ENCODE assay signal across 8 cellular contexts in the genomic region with DNA sequence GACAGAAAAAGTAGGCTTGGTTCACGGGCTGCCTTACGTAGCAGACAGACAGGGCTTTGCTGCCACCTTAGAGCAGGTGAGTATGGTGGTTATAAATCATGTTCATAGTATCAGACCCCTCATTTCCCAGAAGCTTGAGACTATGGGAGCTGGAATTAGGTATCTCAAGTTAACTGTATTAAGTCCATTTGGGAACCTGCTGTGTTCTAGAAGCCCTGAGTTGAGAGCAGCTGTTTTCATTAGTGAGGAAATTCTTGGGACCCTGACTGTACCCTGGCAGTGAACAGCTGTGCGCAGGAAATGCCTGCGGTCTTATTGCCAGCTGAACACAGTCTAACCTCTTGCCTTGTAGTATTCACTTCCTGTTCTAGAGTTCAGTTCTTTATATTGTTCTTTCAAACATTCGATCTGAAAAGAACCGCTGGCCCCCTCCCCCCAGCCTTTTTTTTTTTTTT. TPM values are rescaled to one million over a fixed set of nuclear protein-coding genes. Genes with fewer than 3 reads are reported as not detected.
DNase-seq lines count a peak whose midpoint lies in the region; ATAC-seq and TF ChIP-seq lines count a peak whose summit lies in the region.

No MANE protein-coding gene starts in this region.

- ATAC-seq in GM18511 (IDR thresholded peaks at IDR 0.05; ENCODE audit: unreplicated experiment) = peak; percentile 99
- peak; percentile 98 for ATAC-seq in HG02852 (IDR thresholded peaks at IDR 0.05; ENCODE audit: unreplicated experiment)

- H3K27ac Mint-ChIP-seq in activated naive CD8-positive, alpha-beta T cell = peak overlapping the region; percentile 86

- no peaks in the 10 kb centered on the region for H3K9me3 Mint-ChIP-seq in activated naive CD8-positive, alpha-beta T cell (ENCODE audit: low read depth)

- H3K4me3 Mint-ChIP-seq in activated naive CD8-positive, alpha-beta T cell = peak overlapping the region; percentile 61

- peaks cover 49% of the 10 kb centered on the region for H3K79me2 ChIP-seq in OCI-LY3 (ENCODE audit: low read length)

- DNase-seq in superior temporal gyrus (ENCODE audit: extremely low spot score) (no peak), NCI-H526 treated with DMSO at 0.1 percent for 48 hours (lab: John Stamatoyannopoulos, UW) (no peak), H7 (no peak)

- H3K4me2 ChIP-seq in OCI-LY3 (ENCODE audit: low read length) = peak overlapping the region; percentile 62

- H3K9me3 ChIP-seq in OCI-LY3 (ENCODE audit: insufficient read depth, low read length) (no peaks in the 10 kb centered on the region), mucosa of stomach (ENCODE audit: control insufficient read depth, low read length) (no peaks in the 10 kb centered on the region)

- peaks cover 5% of the 10 kb centered on the region for H3K36me3 Mint-ChIP-seq in activated naive CD8-positive, alpha-beta T cell

- no peaks in the 10 kb centered on the region for H3K27me3 Mint-ChIP-seq in activated naive CD8-positive, alpha-beta T cell

- TF ChIP-seq CTCF in OCI-LY3 (IDR thresholded peaks at IDR 0.05; ENCODE audit: low read depth, low read length) = no peak

- H4K20me1 ChIP-seq in OCI-LY3 (ENCODE audit: insufficient read depth, low read length) = peaks cover 40% of the 10 kb centered on the region

- H3K4me1 ChIP-seq in OCI-LY3 (ENCODE audit: low read length) (peaks cover 53% of the 10 kb centered on the region), mucosa of stomach (ENCODE audit: control insufficient read depth, insufficient read depth, low read length) (peaks cover 35% of the 10 kb centered on the region)

- H3K4me3 ChIP-seq in OCI-LY3 (ENCODE audit: low read length) (peak overlapping the region; percentile 26; the same call in 1 of the 2 replicates), mucosa of stomach (ENCODE audit: low read length) (no peak overlapping the region), H7 (ENCODE audit: insufficient read depth, low read depth, low read length) (no peak overlapping the region)

- H3K36me3 ChIP-seq in OCI-LY3 (replicated peaks; ENCODE audit: low read depth, low read length) (peaks cover 53% of the 10 kb centered on the region), mucosa of stomach (ENCODE audit: control insufficient read depth, insufficient read depth, low read length) (peaks cover 5% of the 10 kb centered on the region), H7 (replicated peaks; ENCODE audit: control insufficient read depth, insufficient read depth, low read length) (peaks cover 6% of the 10 kb centered on the region)

- H3K9ac ChIP-seq in OCI-LY3 (ENCODE audit: low read length) = no peak overlapping the region
- H3K9ac ChIP-seq in mucosa of stomach (ENCODE audit: low read length) = peak overlapping the region; percentile 28

- H3K27ac ChIP-seq in OCI-LY3 (ENCODE audit: low read length) = peak overlapping the region; percentile 82

- H2AFZ ChIP-seq in OCI-LY3 (ENCODE audit: low read depth, low read length) = no peak overlapping the region

- peaks cover 49% of the 10 kb centered on the region for H3K4me1 Mint-ChIP-seq in activated naive CD8-positive, alpha-beta T cell (ENCODE audit: low read depth)

- H3K27me3 ChIP-seq in OCI-LY3 (ENCODE audit: low read depth, low read length) = no peaks in the 10 kb centered on the region
- H3K27me3 ChIP-seq in mucosa of stomach (ENCODE audit: control insufficient read depth, insufficient read depth, low read length) = no peaks in the 10 kb centered on the region
- H3K27me3 ChIP-seq in H7 (ENCODE audit: control insufficient read depth, insufficient read depth, low read length) = no peaks in the 10 kb centered on the region

RNA-seq across cellular contexts. Expression of a gene that starts 29.8 kb away (rescaled TPM):
- 27.6 and 40.9 TPM in 2 replicates for total RNA-seq in H7 (2014; rRNA removed; shearing (Covaris generic))
